ENCODE assay signal across 8 cellular contexts in the genomic region with DNA sequence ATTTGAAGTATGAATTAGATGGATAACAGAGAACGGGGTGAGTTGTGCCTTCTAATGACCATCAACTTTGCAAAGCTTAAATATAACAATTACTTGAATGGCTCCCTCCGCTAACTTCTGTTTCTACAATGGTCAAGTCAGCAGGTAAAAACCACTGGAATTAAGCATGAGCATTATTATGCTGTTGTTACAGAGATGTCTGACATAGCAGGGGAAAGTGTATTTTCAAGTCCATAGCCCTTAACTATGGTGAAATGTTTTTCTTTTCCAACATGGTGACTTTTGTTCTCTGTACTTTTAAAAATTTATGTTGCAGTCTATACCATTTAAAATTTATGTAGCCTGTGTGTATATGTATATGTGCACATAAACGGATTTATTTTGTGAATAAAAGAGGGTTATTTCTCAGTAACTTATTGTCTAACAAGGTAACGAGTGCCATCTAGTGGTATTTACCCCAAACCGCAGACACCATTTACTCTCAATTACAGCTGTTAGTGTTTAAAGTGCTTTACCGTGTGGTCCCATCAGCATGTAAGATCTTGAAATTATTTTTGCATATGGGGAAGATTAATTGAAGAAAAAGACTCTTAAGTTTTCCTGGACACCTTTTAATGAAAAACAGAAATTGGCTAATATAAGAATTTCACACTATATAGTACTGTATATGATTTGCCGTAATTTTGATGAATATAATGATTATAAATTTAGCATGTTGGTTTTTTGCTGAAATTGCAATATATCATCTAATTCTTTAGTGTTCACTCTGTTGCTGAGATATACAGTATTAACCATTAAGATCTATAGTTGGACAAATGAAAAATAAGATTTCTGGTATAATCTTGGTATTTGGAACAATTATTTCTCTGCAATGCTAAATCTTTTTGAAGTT.
A peak's percentile ranks its signal among the peaks of the same experiment; 100 is the strongest.
DNase-seq lines count a peak whose midpoint lies in the region; ATAC-seq, FAIRE-seq and TF ChIP-seq lines count a peak whose summit lies in the region.

No MANE protein-coding gene starts in this region.

- no peaks in the 10 kb centered on the region for H3K27me3 Mint-ChIP-seq in CD8-positive, alpha-beta T cell (ENCODE audit: low read depth)

- intact Hi-C loops in CD8-positive, alpha-beta T cell (cut with DNase I, micrococcal nuclease): loop anchor here (1.0 to 10.0 kb wide), 8 partner anchors 156 to 1974 kb away; no protein-coding TSS in a partner anchor
- intact Hi-C loops in pancreas (cut with DNase I): no loop called here
- intact Hi-C loops in thyroid gland (cut with DNase I): no loop called here

- peaks cover 12% of the 10 kb centered on the region for H3K36me3 Mint-ChIP-seq in CD8-positive, alpha-beta T cell

- ATAC-seq in CD8-positive, alpha-beta T cell: peak; percentile 57
- ATAC-seq in GM18861 (IDR thresholded peaks at IDR 0.05; ENCODE audit: unreplicated experiment) (peak; percentile 59), HG03460 (IDR thresholded peaks at IDR 0.05; ENCODE audit: unreplicated experiment) (peak; percentile 84), pancreas (peak in 3 of 4 donors; percentile 55 to 82 (median 64))

- no peaks in the 10 kb centered on the region for H3K27me3 ChIP-seq in CD8-positive, alpha-beta T cell (ENCODE audit: insufficient read depth, low read length)
- H3K27me3 ChIP-seq in pancreas (no peaks in the 10 kb centered on the region), thyroid gland (no peaks in the 10 kb centered on the region)

- peaks cover 4% of the 10 kb centered on the region for H3K4me1 Mint-ChIP-seq in CD8-positive, alpha-beta T cell (ENCODE audit: low read depth)

- DNase-seq in CD8-positive, alpha-beta T cell: peak in 6 of 7 experiments; percentile 2 to 50 (median 26)
- DNase-seq in SKM-1 treated with dmso at 0.1 percent for 144 hours (lab: John Stamatoyannopoulos, UW; ENCODE audit: unreplicated experiment) (peak; percentile 45), pancreas (peak in 2 of 6 donors; percentile 4 to 12), nucleus accumbens (lab: John Stamatoyannopoulos, UW) (no peak), thyroid gland (no peak)
- DNase-seq in effector CD4-positive, alpha-beta T cell: peak; percentile 12

- no peak overlapping the region for H3K4me3 Mint-ChIP-seq in CD8-positive, alpha-beta T cell

- no peaks in the 10 kb centered on the region for H3K36me3 ChIP-seq in CD8-positive, alpha-beta T cell (ENCODE audit: insufficient read depth, low read length)
- H3K36me3 ChIP-seq in pancreas (no peaks in the 10 kb centered on the region), thyroid gland (no peaks in the 10 kb centered on the region)

- no peaks in the 10 kb centered on the region for H3K9me3 ChIP-seq in CD8-positive, alpha-beta T cell (ENCODE audit: low read length)
- no peaks in the 10 kb centered on the region for H3K9me3 ChIP-seq in pancreas
- H3K9me3 ChIP-seq in thyroid gland: no peaks in the 10 kb centered on the region

- no peak overlapping the region for H3K27ac ChIP-seq in CD8-positive, alpha-beta T cell (ENCODE audit: low read depth, low read length)
- H3K27ac ChIP-seq in pancreas: no peak overlapping the region
- H3K27ac ChIP-seq in thyroid gland: no peak overlapping the region

- no peak overlapping the region for H3K4me3 ChIP-seq in CD8-positive, alpha-beta T cell (ENCODE audit: low read depth, low read length)
- H3K4me3 ChIP-seq in pancreas: no peak overlapping the region
- no peak overlapping the region for H3K4me3 ChIP-seq in thyroid gland (replicated peaks in 1 of 3)

- peak; percentile 95 for TF ChIP-seq CTCF in CD8-positive, alpha-beta T cell (IDR thresholded peaks at IDR 0.05)
- TF ChIP-seq CTCF in pancreas (IDR thresholded peaks at IDR 0.05) (peak; percentile 24 to 52 (median 33)), thyroid gland (IDR thresholded peaks at IDR 0.05) (peak in 3 of 6 experiments; percentile 14 to 31 (median 22))

- no peak overlapping the region for H3K27ac Mint-ChIP-seq in CD8-positive, alpha-beta T cell

- no peaks in the 10 kb centered on the region for H3K9me3 Mint-ChIP-seq in CD8-positive, alpha-beta T cell

- FAIRE-seq in pancreas (lab: Jason Lieb, UNC): peak; percentile 45

- WGBS in pancreas, 2 donors: 59 to 63% methylated on average over 7 of the region's 7 CpGs
- 82% methylated on average over 7 of the region's 7 CpGs for WGBS in thyroid gland, 2 donors

- H3K4me1 ChIP-seq in CD8-positive, alpha-beta T cell (ENCODE audit: insufficient read depth, low read length): no peaks in the 10 kb centered on the region
- H3K4me1 ChIP-seq in pancreas (no peaks in the 10 kb centered on the region), thyroid gland (no peaks in the 10 kb centered on the region)

- POLR2A ChIA-PET in CD8-positive, alpha-beta T cell (lab: Charles Lee): interaction anchor here (1.0 to 1.4 kb wide), 2 partner anchors 12 to 78 kb away, joined by 3 to 6 read pairs; a partner anchor contains a TSS

- CTCF ChIA-PET in CD8-positive, alpha-beta T cell (lab: Charles Lee): interaction anchor here (0.7 to 4.6 kb wide), 17 partner anchors 11 to 943 kb away, joined by 3 to 62 read pairs (median 3); no protein-coding TSS in a partner anchor

- no peak for TF ChIP-seq POLR2A in thyroid gland (IDR thresholded peaks at IDR 0.05)

Comparison
In these comparisons a context has a peak if more than half of its experiments do, and no peak if none do; other contexts are left out.
1. DNase-seq: peak in CD8-positive, alpha-beta T cell (6 of 7), SKM-1 treated with dmso at 0.1 percent for 144 hours (single experiment) and effector CD4-positive, alpha-beta T cell (single experiment); none in nucleus accumbens (0 of 56) and thyroid gland (0 of 2).
2. intact Hi-C loops: an anchor here in CD8-positive, alpha-beta T cell (1.0 to 10.0 kb wide); none called in pancreas and thyroid gland.
3. Peak in every context shown above with its lines, with median percentiles within 50 percentile points of each other: ATAC-seq.